ENCODE assay signal across 21 cellular contexts in genomic region chr1:155057788-155058211, GRCh38. TPM values are rescaled to one million over a fixed set of nuclear protein-coding genes. Genes with fewer than 3 reads are reported as not detected.
DNase-seq lines count a peak whose midpoint lies in the region; ATAC-seq and TF ChIP-seq lines count a peak whose summit lies in the region.
"Had no signal": no experiment of that assay in that cellular context is flagged by ENCODE, and none has a peak within 500 bp of the region (broad histone marks: within the 10 kb centered on the region; RNA-seq: fewer than 3 reads in every experiment).

No MANE protein-coding gene starts in this region.

- H3K4me3 ChIP-seq in GM12865 (ENCODE audit: low read depth, low read length) (no peak overlapping the region), PC-3 (ENCODE audit: low read length) (no peak overlapping the region), fibroblast of the aortic adventitia (ENCODE audit: low read depth, low read length) (no peak overlapping the region), H7 (ENCODE audit: insufficient read depth, low read depth, low read length) (no peak overlapping the region)
- H3K4me3 ChIP-seq: dorsolateral prefrontal cortex, esophagus squamous epithelium, spleen, thoracic aorta had no signal

- H3F3A ChIP-seq in PC-3 (ENCODE audit: low read length, unreplicated experiment): no peaks in the 10 kb centered on the region

- intact Hi-C loops in PC-3 (cut with micrococcal nuclease): no loop called here

- peaks cover 61% of the 10 kb centered on the region for H3K36me3 ChIP-seq in PC-3 (ENCODE audit: low read depth, low read length)
- H3K36me3 ChIP-seq in H7 (replicated peaks; ENCODE audit: control insufficient read depth, insufficient read depth, low read length): peaks cover 1% of the 10 kb centered on the region

- TSS peak; percentile 14 for BruUV-seq in PC-3 (replicated peaks; lab: Mats Ljungman, UMichigan)

- H3K79me2 ChIP-seq in PC-3 (ENCODE audit: low read length): peaks cover 18% of the 10 kb centered on the region

- no peaks in the 10 kb centered on the region for H3K27me3 ChIP-seq in PC-3 (ENCODE audit: low read length)
- H3K27me3 ChIP-seq in H7 (ENCODE audit: control insufficient read depth, insufficient read depth, low read length): peaks cover 4% of the 10 kb centered on the region
- H3K27me3 ChIP-seq: dorsolateral prefrontal cortex, esophagus squamous epithelium, spleen had no signal

- no peak overlapping the region for H3K27ac ChIP-seq in PC-3 (ENCODE audit: low read length)
- H3K27ac ChIP-seq: dorsolateral prefrontal cortex, esophagus squamous epithelium, spleen, thoracic aorta had no signal

- H3K9me2 ChIP-seq in PC-3 (replicated peaks; ENCODE audit: low read length): no peaks in the 10 kb centered on the region

- peaks cover 3% of the 10 kb centered on the region; the same call in 1 of the 2 replicates for H4K20me1 ChIP-seq in PC-3 (ENCODE audit: low read length)

- H3K4me2 ChIP-seq in PC-3 (ENCODE audit: low read length): no peak overlapping the region

- no peak overlapping the region for H3K9ac ChIP-seq in PC-3 (ENCODE audit: low read length)

- no peaks in the 10 kb centered on the region for H3K9me3 ChIP-seq in PC-3 (ENCODE audit: low read length)
- H3K9me3 ChIP-seq: esophagus squamous epithelium, spleen, thoracic aorta had no signal

- no peak overlapping the region for H2AFZ ChIP-seq in PC-3 (ENCODE audit: low read length)

- POLR2A ChIA-PET in PC-3 (lab: Charles Lee; ENCODE audit: unreplicated experiment): no interaction called here

- CTCF ChIA-PET in PC-3 (lab: Charles Lee): no interaction called here

- peaks cover 16% of the 10 kb centered on the region for H3K4me1 ChIP-seq in PC-3 (ENCODE audit: insufficient read depth, low read length)

- ATAC-seq in PC-3 (no peak), GM19455 (IDR thresholded peaks at IDR 0.05; ENCODE audit: unreplicated experiment) (no peak)
- ATAC-seq: activated CD8-positive, alpha-beta T cell treated with anti-CD3 and anti-CD28 coated beads for 36 hours; activated naive CD4-positive, alpha-beta T cell treated with anti-CD3 and anti-CD28 coated beads, Interleukin-2, amount 50 U/mL, for 72 hours; activated T-cell treated with anti-CD3 and anti-CD28 coated beads, Interleukin-2, amount 50 U/mL, for 4 hours; natural killer cell had no signal

- DNase-seq in GM12865 (ENCODE audit: low read depth): no peak
- DNase-seq in PC-3: no peak
- no peak for DNase-seq in fibroblast of the aortic adventitia (ENCODE audit: low read depth)
- no peak for DNase-seq in H7
- no peak for DNase-seq in amygdala (lab: John Stamatoyannopoulos, UW)
- DNase-seq: activated B cell treated with CpG ODN at 0.5 μM for 24 hours; activated CD8-positive, alpha-beta T cell treated with anti-CD3 and anti-CD28 coated beads for 36 hours; activated T-cell treated with anti-CD3 and anti-CD28 coated beads, Interleukin-2, amount 50 U/mL, for 4 hours; dorsolateral prefrontal cortex; esophagus squamous epithelium; islet precursor cell; natural killer cell; NCI-H2081; NCI-H510A treated with DMSO at 0.1 percent for 48 hours; SIG-M5; spleen had no signal

- peak; percentile 7 for TF ChIP-seq CTCF in GM12865 (IDR thresholded peaks at IDR 0.05; ENCODE audit: insufficient read depth, low read depth, low read length, missing control alignments)
- peak; percentile 28 for TF ChIP-seq CTCF in PC-3 (conservative IDR thresholded peaks at IDR 0.05; ENCODE audit: low read depth, low read length)
- TF ChIP-seq CTCF in fibroblast of the aortic adventitia (IDR thresholded peaks at IDR 0.05; ENCODE audit: insufficient read depth, low read length): peak; percentile 15

RNA-seq across cellular contexts. Expression of gene EFNA4, which starts 5.7 kb away (rescaled TPM):
- total RNA-seq in PC-3 (2014; rRNA removed) (36.7 and 37.4 TPM in 2 replicates), fibroblast of the aortic adventitia (ENCODE audit: low replicate concordance) (2.4 and 5.3 TPM in 2 replicates)
- 59.5 and 59.6 TPM in 2 replicates for total RNA-seq in H7 (2014; rRNA removed; shearing (Covaris generic))

RNA-seq across cellular contexts. Expression of gene ADAM15, which starts 6.7 kb away (rescaled TPM):
- total RNA-seq in PC-3 (2014; rRNA removed) (334 and 384 TPM in 2 replicates), fibroblast of the aortic adventitia (ENCODE audit: low replicate concordance) (39.0 and 69.9 TPM in 2 replicates)
- total RNA-seq in H7 (2014; rRNA removed; shearing (Covaris generic)): 34.9 and 35.0 TPM in 2 replicates

RNA-seq across cellular contexts. Expression of gene EFNA3, which starts 20.8 kb away (rescaled TPM):
- total RNA-seq in PC-3 (2014; rRNA removed): 16.2 and 23.5 TPM in 2 replicates
- 0.90 TPM in 1 of 2 replicates, not detected in the other for total RNA-seq in fibroblast of the aortic adventitia (ENCODE audit: low replicate concordance)
- 17.5 and 24.9 TPM in 2 replicates for total RNA-seq in H7 (2014; rRNA removed; shearing (Covaris generic))

RNA-seq across cellular contexts. Expression of gene DCST1, which starts 24.2 kb away (rescaled TPM):
- total RNA-seq in PC-3 (2014; rRNA removed) (not detected in 2 replicates), fibroblast of the aortic adventitia (ENCODE audit: low replicate concordance) (not detected in 2 replicates)
- total RNA-seq in H7 (2014; rRNA removed; shearing (Covaris generic)): not detected in 2 replicates
- total RNA-seq: activated B cell treated with CpG ODN at 0.5 μM for 24 hours; activated CD8-positive, alpha-beta T cell treated with anti-CD3 and anti-CD28 coated beads for 36 hours; activated T-cell treated with anti-CD3 and anti-CD28 coated beads, Interleukin-2, amount 50 U/mL, for 4 hours; posterior vena cava; spleen; T-helper 2 cell treated with Interferon-gamma antibody and Interleukin-4, amounts not matched to agents 100 ng/mL and 5 ng/mL, for 36 hours; thoracic aorta had no signal

RNA-seq across cellular contexts. Expression of gene DCST2, which starts 24.2 kb away (rescaled TPM):
- total RNA-seq in PC-3 (2014; rRNA removed) (0.18 and 3.0 TPM in 2 replicates), fibroblast of the aortic adventitia (ENCODE audit: low replicate concordance) (0.09 TPM in 1 of 2 replicates, not detected in the other)
- 0.31 and 1.5 TPM in 2 replicates for total RNA-seq in H7 (2014; rRNA removed; shearing (Covaris generic))
